Comparison of ENCODE assay signal across 8 cellular contexts in the genomic region with DNA sequence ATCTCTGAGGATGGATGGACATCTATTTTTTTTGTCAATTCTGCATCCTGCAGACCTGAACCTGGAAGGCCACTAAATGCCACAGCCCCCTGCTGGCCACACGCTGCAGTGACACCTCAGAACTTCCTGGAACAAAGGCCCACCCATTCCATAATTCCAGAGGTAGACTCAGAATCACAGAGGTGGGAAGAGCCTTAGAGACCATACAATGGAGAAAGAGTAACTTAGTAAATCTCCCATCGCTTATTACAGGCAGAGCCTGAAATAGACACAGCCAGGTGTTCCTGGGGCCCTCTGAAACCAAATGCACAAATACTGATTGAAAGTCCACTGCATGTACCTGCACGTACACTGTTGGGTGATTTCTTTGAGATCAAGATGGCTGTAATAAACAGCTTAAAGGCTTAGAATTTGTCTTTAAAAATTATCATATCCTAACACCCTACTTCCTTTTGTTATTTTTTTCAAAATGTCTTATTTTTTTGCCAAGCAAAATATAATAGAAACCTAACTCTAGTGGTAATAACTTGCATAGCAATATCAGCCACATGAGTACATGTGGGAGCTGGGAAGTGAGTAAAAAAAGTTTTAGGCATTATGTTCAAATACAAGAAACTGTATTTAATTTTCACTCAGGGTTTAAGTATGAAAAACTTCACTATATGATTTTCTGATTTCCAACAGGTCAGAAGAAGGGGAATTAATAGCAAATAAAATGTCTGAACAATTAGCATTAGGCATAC.
DNase-seq lines count a peak whose midpoint lies in the region; ATAC-seq, FAIRE-seq and TF ChIP-seq lines count a peak whose summit lies in the region.

No MANE protein-coding gene starts in this region.

- ATAC-seq in HG03280 (IDR thresholded peaks at IDR 0.05; ENCODE audit: unreplicated experiment) (peak; percentile 77), heart right ventricle (peak in 5 of 8 donors; percentile 33 to 71 (median 66))

- H3K4me3 ChIP-seq in Caco-2 (ENCODE audit: low read depth, low read length) (no peak overlapping the region), PC-9 (no peak overlapping the region), heart right ventricle (no peak overlapping the region)

- no peaks in the 10 kb centered on the region for H4K20me1 ChIP-seq in PC-9 (ENCODE audit: insufficient read depth)

- no TSS peak for BruUV-seq in Caco-2 (replicated peaks; lab: Mats Ljungman, UMichigan)
- no TSS peak for BruUV-seq in PC-9 (replicated peaks; lab: Mats Ljungman, UMichigan)

- intact Hi-C loops in Caco-2 (cut with micrococcal nuclease; ENCODE audit: unreplicated experiment) (loop anchor here (1.0 to 5.0 kb wide), 5 partner anchors 17 to 347 kb away; partner anchors contain the start of gene SLC4A7), PC-9 (cut with micrococcal nuclease; ENCODE audit: unreplicated experiment) (no loop called here), heart right ventricle (cut with DNase I) (loop anchor here in 2 of 10 donors (2.0 to 10.0 kb wide), 2 partner anchors 165 to 347 kb away; no protein-coding TSS in a partner anchor)

- FAIRE-seq in GM19239 (lab: Jason Lieb, UNC): no peak

- H3K27ac ChIP-seq in PC-9 (no peak overlapping the region), heart right ventricle (no peak overlapping the region)

- H3K9me3 Mint-ChIP-seq in Caco-2 (ENCODE audit: unreplicated experiment): no peaks in the 10 kb centered on the region

- H3K36me3 Mint-ChIP-seq in Caco-2 (ENCODE audit: insufficient read depth, unreplicated experiment): no peaks in the 10 kb centered on the region

- no peak overlapping the region for H2AFZ ChIP-seq in PC-9

- CTCF ChIA-PET in Caco-2 (lab: Charles Lee): no interaction called here
- CTCF ChIA-PET in PC-9 (lab: Charles Lee): no interaction called here

- no peaks in the 10 kb centered on the region for H3K4me1 Mint-ChIP-seq in Caco-2 (ENCODE audit: low read depth, unreplicated experiment)

- H3K9me3 ChIP-seq in Caco-2: no peaks in the 10 kb centered on the region
- no peaks in the 10 kb centered on the region; the same call in 1 of the 2 replicates for H3K9me3 ChIP-seq in PC-9 (ENCODE audit: insufficient read depth, low read depth)
- no peaks in the 10 kb centered on the region for H3K9me3 ChIP-seq in heart right ventricle

- H3K27me3 ChIP-seq in Caco-2 (replicated peaks; ENCODE audit: control insufficient read depth, insufficient read depth, low read length) (no peaks in the 10 kb centered on the region), PC-9 (ENCODE audit: insufficient read depth, low read depth) (no peaks in the 10 kb centered on the region), heart right ventricle (no peaks in the 10 kb centered on the region)

- peak; percentile 72 to 81 for TF ChIP-seq CTCF in Caco-2 (IDR thresholded peaks at IDR 0.05; ENCODE audit: insufficient read depth in 1 of 2, low read depth in 1 of 2, low read length in 1 of 2, severe bottlenecking in 1 of 2, unreplicated experiment in 1 of 2)
- TF ChIP-seq CTCF in PC-9 (conservative IDR thresholded peaks at IDR 0.05): peak; percentile 85
- TF ChIP-seq CTCF in heart right ventricle (IDR thresholded peaks at IDR 0.05): peak; percentile 67 to 84 (median 79)

- POLR2A ChIA-PET in Caco-2 (lab: Charles Lee) (no interaction called here), PC-9 (lab: Charles Lee; ENCODE audit: unreplicated experiment) (no interaction called here)

- H3K9me2 ChIP-seq in PC-9 (ENCODE audit: insufficient read depth): no peaks in the 10 kb centered on the region

- no peaks in the 10 kb centered on the region for H3K36me3 ChIP-seq in Caco-2 (ENCODE audit: control insufficient read depth, insufficient read depth, low read length)
- H3K36me3 ChIP-seq in PC-9 (ENCODE audit: low read depth): no peaks in the 10 kb centered on the region
- H3K36me3 ChIP-seq in heart right ventricle: no peaks in the 10 kb centered on the region

- H3K4me3 Mint-ChIP-seq in Caco-2 (ENCODE audit: unreplicated experiment): no peak overlapping the region

- H3K27me3 Mint-ChIP-seq in Caco-2 (ENCODE audit: insufficient read depth, unreplicated experiment): no peaks in the 10 kb centered on the region

- no peaks in the 10 kb centered on the region for H3K79me2 ChIP-seq in PC-9 (ENCODE audit: low read depth)

- H3K27ac Mint-ChIP-seq in Caco-2 (ENCODE audit: unreplicated experiment): no peak overlapping the region

- 54 to 55% methylated on average over 3 of the region's 3 CpGs for WGBS in heart right ventricle, 2 donors

- no peak overlapping the region for H3K4me2 ChIP-seq in PC-9

- DNase-seq in Caco-2 (peak; percentile 62 to 72), GM19239 (ENCODE audit: insufficient read length, low spot score) (peak; percentile 25), PC-9 (peak in 1 of 2 experiments; percentile 50), heart right ventricle (peak; percentile 38 to 62), superior temporal gyrus (ENCODE audit: extremely low spot score) (no peak)
- peak; percentile 47 for DNase-seq in activated naive CD4-positive, alpha-beta T cell treated with Interleukin-2 at 50 U/mL for 16 hours
- peak; percentile 45 for DNase-seq in stimulated activated CD4-positive, alpha-beta T cell treated with anti-CD3 and anti-CD28 coated beads, Interleukin-12 subunit alpha, Interleukin-12 subunit beta, amount 100 ng/mL, for 4 hours

- H3F3A ChIP-seq in PC-9 (ENCODE audit: insufficient read depth, low read depth): no peaks in the 10 kb centered on the region

- no peaks in the 10 kb centered on the region for H3K4me1 ChIP-seq in Caco-2
- H3K4me1 ChIP-seq in PC-9 (replicated peaks; ENCODE audit: insufficient read depth): no peaks in the 10 kb centered on the region
- no peaks in the 10 kb centered on the region for H3K4me1 ChIP-seq in heart right ventricle
